7 cellular contexts compared by ENCODE assay signal in genomic region chr3:50292159-50292923, GRCh38. TPM values are rescaled to one million over a fixed set of nuclear protein-coding genes. Genes with fewer than 3 reads are reported as not detected.
DNase-seq lines count a peak whose midpoint lies in the region; ATAC-seq and TF ChIP-seq lines count a peak whose summit lies in the region.

Gene IFRD2, minus strand, starts transcription at chr3:50292429. Its CDS starts 155 bp downstream, at chr3:50292274.

- peak within 1 kb of the TSS; percentile 97 for H3K27ac ChIP-seq in hepatocyte

- H3K4me2 ChIP-seq in hepatocyte = peak within 1 kb of the TSS; percentile 100

- H3K9me2 ChIP-seq in hepatocyte (replicated peaks; ENCODE audit: insufficient read depth) = no peaks in the 10 kb centered on the region

- WGBS in hepatocyte (ENCODE audit: low lambda C conversion rate, missing lambda C conversion rate) = 6% methylated on average over 30 of the region's 65 CpGs

- peak within 1 kb of the TSS; percentile 73 for H2AFZ ChIP-seq in hepatocyte

- peaks cover 16% of the 10 kb centered on the region for H3K79me2 ChIP-seq in hepatocyte

- H3K9me3 ChIP-seq in hepatocyte (ENCODE audit: low read depth) = no peaks in the 10 kb centered on the region

- H4K20me1 ChIP-seq in hepatocyte (ENCODE audit: insufficient read depth, poor library complexity, severe bottlenecking) = no peaks in the 10 kb centered on the region

- no peaks in the 10 kb centered on the region for H3K36me3 ChIP-seq in hepatocyte (replicated peaks; ENCODE audit: insufficient read depth, low read depth)

- TF ChIP-seq CTCF in hepatocyte (IDR thresholded peaks at IDR 0.05; ENCODE audit: poor library complexity) = no peak

- H3K27me3 ChIP-seq in hepatocyte = no peaks in the 10 kb centered on the region

- peaks cover 15% of the 10 kb centered on the region for H3K4me1 ChIP-seq in hepatocyte (ENCODE audit: insufficient read depth)

- ATAC-seq in GM18508 (IDR thresholded peaks at IDR 0.05; ENCODE audit: insufficient read depth, unreplicated experiment) (peak; percentile 76), HG03025 (IDR thresholded peaks at IDR 0.05; ENCODE audit: low FRiP score, unreplicated experiment) (peak; percentile 73)

- DNase-seq in NCI-H2081 (lab: John Stamatoyannopoulos, UW) (peak; percentile 93 to 96), T1000 (lab: John Stamatoyannopoulos, UW) (peak; percentile 97), astrocyte of the hippocampus (ENCODE audit: low read depth, low spot score) (peak; percentile 99), hepatocyte (ENCODE audit: low spot score) (peak; percentile 98), retina (peak; percentile 96)

- H3K4me3 ChIP-seq in hepatocyte = peak within 1 kb of the TSS; percentile 81

RNA-seq across cellular contexts. Expression of gene IFRD2, which starts in this region (rescaled TPM):
- 37.0 and 41.4 TPM in 2 replicates for total RNA-seq in hepatocyte
- polyA plus RNA-seq in hepatocyte = 71.6 and 76.2 TPM in 2 replicates

Comparison
In these comparisons a context has a peak if more than half of its experiments do, and no peak if none do; other contexts are left out.
1. Peak in every context shown above with its lines: DNase-seq, ATAC-seq, H3K4me3 ChIP-seq and H3K27ac ChIP-seq.